Comparison of ENCODE assay signal across 14 cellular contexts in genomic region chr1:14926214-14926613, GRCh38.
A peak's percentile ranks its signal among the peaks of the same experiment; 100 is the strongest.
DNase-seq lines count a peak whose midpoint lies in the region; ATAC-seq and TF ChIP-seq lines count a peak whose summit lies in the region.
"Had no signal": no experiment of that assay in that cellular context is flagged by ENCODE, and none has a peak within 500 bp of the region (broad histone marks: within the 10 kb centered on the region; RNA-seq: fewer than 3 reads in every experiment).

No MANE protein-coding gene starts in this region.

- TF ChIP-seq CTCF in progenitor cell of endocrine pancreas (IDR thresholded peaks at IDR 0.05; ENCODE audit: unreplicated experiment) = no peak
- no peak for TF ChIP-seq CTCF in activated CD8-positive, alpha-beta T cell treated with anti-CD3 and anti-CD28 coated beads for 36 hours (IDR thresholded peaks at IDR 0.05)

- no peaks in the 10 kb centered on the region for H3K9me3 Mint-ChIP-seq in T-helper 2 cell treated with Interferon-gamma antibody and Interleukin-4, amounts not matched to agents 5 μg/mL and 100 μg/mL, for 36 hours
- H3K9me3 Mint-ChIP-seq in activated T-helper 17 cell treated with anti-CD3 and anti-CD28 coated beads, Interleukin-2, amount 50 U/mL, for 72 hours = no peaks in the 10 kb centered on the region
- no peaks in the 10 kb centered on the region for H3K9me3 Mint-ChIP-seq in progenitor cell of endocrine pancreas (ENCODE audit: low read depth)
- no peaks in the 10 kb centered on the region for H3K9me3 Mint-ChIP-seq in activated CD8-positive, alpha-beta T cell treated with anti-CD3 and anti-CD28 coated beads for 36 hours

- no peak for DNase-seq in T-helper 2 cell treated with Interferon-gamma antibody and Interleukin-4, amounts not matched to agents 5 μg/mL and 100 μg/mL, for 36 hours (ENCODE audit: low spot score)
- DNase-seq in T-helper 2 cell (no peak), hepatic stellate cell (ENCODE audit: low spot score) (peak; percentile 96), progenitor cell of endocrine pancreas (ENCODE audit: low spot score, unreplicated experiment) (no peak), NCI-H2029 (lab: John Stamatoyannopoulos, UW) (no peak)
- DNase-seq in activated CD8-positive, alpha-beta T cell treated with anti-CD3 and anti-CD28 coated beads for 36 hours = no peak
- no peak for DNase-seq in activated CD4-positive, alpha-beta T cell treated with anti-CD3 and anti-CD28 coated beads for 1 hour
- DNase-seq: 8988T; activated CD4-positive, CD25-positive, alpha-beta regulatory T cell; adrenal gland; dorsolateral prefrontal cortex; left cardiac atrium; NCI-H226 had no signal

- no peaks in the 10 kb centered on the region for H3K36me3 Mint-ChIP-seq in T-helper 2 cell treated with Interferon-gamma antibody and Interleukin-4, amounts not matched to agents 5 μg/mL and 100 μg/mL, for 36 hours (ENCODE audit: low read depth)
- no peaks in the 10 kb centered on the region for H3K36me3 Mint-ChIP-seq in activated T-helper 17 cell treated with anti-CD3 and anti-CD28 coated beads, Interleukin-2, amount 50 U/mL, for 72 hours (ENCODE audit: low read depth)
- no peaks in the 10 kb centered on the region for H3K36me3 Mint-ChIP-seq in progenitor cell of endocrine pancreas (ENCODE audit: insufficient read depth)
- no peaks in the 10 kb centered on the region for H3K36me3 Mint-ChIP-seq in activated CD8-positive, alpha-beta T cell treated with anti-CD3 and anti-CD28 coated beads for 36 hours (ENCODE audit: low read depth)

- peaks cover 4% of the 10 kb centered on the region for H3K4me1 Mint-ChIP-seq in T-helper 2 cell treated with Interferon-gamma antibody and Interleukin-4, amounts not matched to agents 5 μg/mL and 100 μg/mL, for 36 hours (ENCODE audit: low read depth)
- no peaks in the 10 kb centered on the region for H3K4me1 Mint-ChIP-seq in activated T-helper 17 cell treated with anti-CD3 and anti-CD28 coated beads, Interleukin-2, amount 50 U/mL, for 72 hours
- H3K4me1 Mint-ChIP-seq in progenitor cell of endocrine pancreas (ENCODE audit: low read depth) = peaks cover 15% of the 10 kb centered on the region
- H3K4me1 Mint-ChIP-seq in activated CD8-positive, alpha-beta T cell treated with anti-CD3 and anti-CD28 coated beads for 36 hours (ENCODE audit: low read depth) = peaks cover 7% of the 10 kb centered on the region

- no peak overlapping the region for H3K27ac Mint-ChIP-seq in T-helper 2 cell treated with Interferon-gamma antibody and Interleukin-4, amounts not matched to agents 5 μg/mL and 100 μg/mL, for 36 hours
- H3K27ac Mint-ChIP-seq in activated T-helper 17 cell treated with anti-CD3 and anti-CD28 coated beads, Interleukin-2, amount 50 U/mL, for 72 hours = no peak overlapping the region
- H3K27ac Mint-ChIP-seq in progenitor cell of endocrine pancreas = no peak overlapping the region
- no peak overlapping the region for H3K27ac Mint-ChIP-seq in activated CD8-positive, alpha-beta T cell treated with anti-CD3 and anti-CD28 coated beads for 36 hours

- POLR2A ChIA-PET in activated CD8-positive, alpha-beta T cell treated with anti-CD3 and anti-CD28 coated beads for 36 hours (lab: Charles Lee) = no interaction called here

- intact Hi-C loops in activated CD8-positive, alpha-beta T cell treated with anti-CD3 and anti-CD28 coated beads for 36 hours (cut with micrococcal nuclease) = no loop called here

- H3K4me3 Mint-ChIP-seq in T-helper 2 cell treated with Interferon-gamma antibody and Interleukin-4, amounts not matched to agents 5 μg/mL and 100 μg/mL, for 36 hours = peak overlapping the region; percentile 5
- H3K4me3 Mint-ChIP-seq in activated T-helper 17 cell treated with anti-CD3 and anti-CD28 coated beads, Interleukin-2, amount 50 U/mL, for 72 hours = peak overlapping the region; percentile 8
- peak overlapping the region; percentile 72 for H3K4me3 Mint-ChIP-seq in progenitor cell of endocrine pancreas (ENCODE audit: low read depth)
- no peak overlapping the region for H3K4me3 Mint-ChIP-seq in activated CD8-positive, alpha-beta T cell treated with anti-CD3 and anti-CD28 coated beads for 36 hours

- H3K27me3 Mint-ChIP-seq in T-helper 2 cell treated with Interferon-gamma antibody and Interleukin-4, amounts not matched to agents 5 μg/mL and 100 μg/mL, for 36 hours (ENCODE audit: low read depth) = peaks cover 49% of the 10 kb centered on the region
- H3K27me3 Mint-ChIP-seq in activated T-helper 17 cell treated with anti-CD3 and anti-CD28 coated beads, Interleukin-2, amount 50 U/mL, for 72 hours = peaks cover 35% of the 10 kb centered on the region
- H3K27me3 Mint-ChIP-seq in progenitor cell of endocrine pancreas = peaks cover 48% of the 10 kb centered on the region
- H3K27me3 Mint-ChIP-seq in activated CD8-positive, alpha-beta T cell treated with anti-CD3 and anti-CD28 coated beads for 36 hours = peaks cover 41% of the 10 kb centered on the region

- ATAC-seq in activated T-helper 17 cell treated with anti-CD3 and anti-CD28 coated beads, Interleukin-2, amount 50 U/mL, for 72 hours (replicated peaks) = no peak
- no peak for ATAC-seq in activated CD8-positive, alpha-beta T cell treated with anti-CD3 and anti-CD28 coated beads for 36 hours
- ATAC-seq: left cardiac atrium had no signal

- CTCF ChIA-PET in activated CD8-positive, alpha-beta T cell treated with anti-CD3 and anti-CD28 coated beads for 36 hours (lab: Charles Lee) = no interaction called here
